ENCODE assay signal across 12 cellular contexts in the genomic region with DNA sequence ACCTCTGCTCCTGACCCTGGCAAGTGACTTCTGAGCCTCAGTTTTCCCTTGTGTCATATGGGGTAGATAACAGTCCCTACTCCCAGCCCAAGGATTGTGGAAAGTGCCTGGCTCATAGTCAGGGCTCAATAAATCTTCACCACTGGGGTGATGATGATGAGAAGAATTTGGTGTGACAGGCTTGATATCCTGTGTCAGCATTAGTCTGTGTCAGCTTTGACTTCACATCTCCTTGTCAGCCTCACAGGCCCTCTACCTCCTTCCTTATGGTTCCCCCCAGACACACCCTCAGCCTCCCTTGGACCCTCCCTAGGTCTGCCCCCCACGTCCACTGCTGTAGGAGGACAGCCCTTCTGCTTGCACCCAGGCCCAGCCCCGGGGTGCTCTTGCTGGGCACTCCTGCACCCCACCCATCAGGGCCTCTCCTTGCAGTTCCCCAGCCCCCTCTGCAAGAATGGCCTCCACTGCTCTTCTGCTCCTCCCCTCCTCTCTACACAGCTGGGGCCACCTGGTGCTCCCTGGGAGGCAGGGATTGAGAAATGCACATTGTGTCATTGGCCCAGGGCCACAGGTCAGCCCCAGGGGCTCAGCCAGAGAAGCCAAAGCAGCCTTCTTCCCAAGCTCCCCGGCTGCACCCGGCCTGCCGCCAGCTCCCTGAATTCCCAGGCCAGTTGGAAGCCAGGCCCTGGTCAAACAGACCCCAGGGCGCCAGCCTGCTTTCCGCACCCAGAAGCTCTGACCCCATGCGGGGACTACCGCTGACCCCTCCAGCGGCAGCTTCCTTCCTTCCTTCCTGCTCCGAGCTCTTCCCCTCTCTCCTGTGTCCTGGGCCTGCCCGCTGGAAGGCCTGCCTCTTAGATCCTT. TPM values are rescaled to one million over a fixed set of nuclear protein-coding genes. Genes with fewer than 3 reads are reported as not detected.
A peak's percentile ranks its signal among the peaks of the same experiment; 100 is the strongest.
DNase-seq lines count a peak whose midpoint lies in the region; ATAC-seq and TF ChIP-seq lines count a peak whose summit lies in the region.
"Had no signal": no experiment of that assay in that cellular context is flagged by ENCODE, and none has a peak within 500 bp of the region (broad histone marks: within the 10 kb centered on the region; RNA-seq: fewer than 3 reads in every experiment).

No MANE protein-coding gene starts in this region.

- DNase-seq in RWPE1 (ENCODE audit: low spot score) (no peak), glutamatergic neuron (peak; percentile 65), ovary (peak; percentile 97 to 99 (median 98)), germinal center (ENCODE audit: low spot score) (no peak), NCI-H1930 (lab: John Stamatoyannopoulos, UW) (no peak)
- DNase-seq in stimulated activated CD4-positive, alpha-beta T cell treated with anti-CD3 and anti-CD28 coated beads, Interleukin-4, amount 100 ng/mL, for 1 hour: no peak
- DNase-seq: CD4-positive, CD25-positive, alpha-beta regulatory T cell; NCI-H524 treated with DMSO at 0.1 percent for 48 hours had no signal

- H3K27ac ChIP-seq in BLaER1 treated with 17β-estradiol and CSF1 and Interleukin-3, amounts not matched to agents 10 nM and 100 nM: peak overlapping the region in 3 of 11 experiments; percentile 21 to 29 (median 25); a peak in 4 of 22 replicates
- H3K27ac ChIP-seq in RWPE1: 0 out of 2 replicates have a peak overlapping the region, but pooled peaks have one; percentile 1
- H3K27ac ChIP-seq in ovary: peak overlapping the region in 1 of 2 donors; percentile 37

- peaks cover 6% of the 10 kb centered on the region for H3K9me3 Mint-ChIP-seq in glutamatergic neuron (ENCODE audit: unreplicated experiment)
- H3K9me3 Mint-ChIP-seq: CD4-positive, CD25-positive, alpha-beta regulatory T cell; central memory CD8-positive, alpha-beta T cell had no signal

- H3K27me3 ChIP-seq in BLaER1 treated with 17β-estradiol and CSF1 and Interleukin-3, amounts not matched to agents 10 nM and 100 nM: peaks cover 0 to 3% (median 0%) of the 10 kb centered on the region in 11 experiments; a peak in 2 of 22 replicates
- H3K27me3 ChIP-seq in ovary: no peaks in the 10 kb centered on the region

- no peak for TF ChIP-seq POLR2A in ovary (IDR thresholded peaks at IDR 0.05)

- 5 to 22% (median 5%) methylated on average over 12 of the region's 12 CpGs for WGBS in ovary, 3 donors

- ATAC-seq in HG03097 (IDR thresholded peaks at IDR 0.05; ENCODE audit: low FRiP score, unreplicated experiment): no peak
- ATAC-seq: GM12878 had no signal

- peak overlapping the region in 1 of 11 experiments; percentile 18; a peak in 2 of 22 replicates for H3K9ac ChIP-seq in BLaER1 treated with 17β-estradiol and CSF1 and Interleukin-3, amounts not matched to agents 10 nM and 100 nM

- no peak for TF ChIP-seq CTCF in RWPE1 (conservative IDR thresholded peaks at IDR 0.05; ENCODE audit: low read depth)
- no peak for TF ChIP-seq CTCF in glutamatergic neuron (IDR thresholded peaks at IDR 0.05; ENCODE audit: partially characterized antibody, unreplicated experiment)
- TF ChIP-seq CTCF in ovary (IDR thresholded peaks at IDR 0.05): no peak

- H3K4me2 ChIP-seq in BLaER1 treated with 17β-estradiol and CSF1 and Interleukin-3, amounts not matched to agents 10 nM and 100 nM: peak overlapping the region in 10 of 11 experiments; percentile 7 to 72 (median 54); a peak in 17 of 22 replicates

- no peak overlapping the region for H3K4me3 ChIP-seq in BLaER1 treated with 17β-estradiol and CSF1 and Interleukin-3, amounts not matched to agents 10 nM and 100 nM
- H3K4me3 ChIP-seq in ovary: no peak overlapping the region
- H3K4me3 ChIP-seq: GM12878 had no signal

- peaks cover 8 to 44% (median 40%) of the 10 kb centered on the region in 10 experiments for H3K4me1 ChIP-seq in BLaER1 treated with 17β-estradiol and CSF1 and Interleukin-3, amounts not matched to agents 10 nM and 100 nM
- H3K4me1 ChIP-seq in ovary (ENCODE audit: insufficient read depth): peaks cover 42% of the 10 kb centered on the region

- peaks cover 13% of the 10 kb centered on the region for H3K4me1 Mint-ChIP-seq in glutamatergic neuron (ENCODE audit: low read depth, unreplicated experiment)
- H3K4me1 Mint-ChIP-seq: CD4-positive, CD25-positive, alpha-beta regulatory T cell; central memory CD8-positive, alpha-beta T cell had no signal

- H3K27ac Mint-ChIP-seq in glutamatergic neuron (ENCODE audit: unreplicated experiment): peak overlapping the region; percentile 41
- H3K27ac Mint-ChIP-seq: CD4-positive, CD25-positive, alpha-beta regulatory T cell had no signal

- H3K36me3 ChIP-seq in BLaER1 treated with 17β-estradiol and CSF1 and Interleukin-3, amounts not matched to agents 10 nM and 100 nM: no peaks in the 10 kb centered on the region
- no peaks in the 10 kb centered on the region for H3K36me3 ChIP-seq in ovary

- H3K9me3 ChIP-seq in BLaER1 treated with 17β-estradiol and CSF1 and Interleukin-3, amounts not matched to agents 10 nM and 100 nM (replicated peaks in 1 of 11): no peaks in the 10 kb centered on the region
- H3K9me3 ChIP-seq in ovary: no peaks in the 10 kb centered on the region

- H3K36me3 Mint-ChIP-seq in glutamatergic neuron (ENCODE audit: unreplicated experiment): no peaks in the 10 kb centered on the region
- H3K36me3 Mint-ChIP-seq: CD4-positive, CD25-positive, alpha-beta regulatory T cell had no signal

- peaks cover 0 to 30% (median 0%) of the 10 kb centered on the region in 11 experiments; a peak in 3 of 22 replicates for H4K20me1 ChIP-seq in BLaER1 treated with 17β-estradiol and CSF1 and Interleukin-3, amounts not matched to agents 10 nM and 100 nM

- H3K4me3 Mint-ChIP-seq in glutamatergic neuron (ENCODE audit: unreplicated experiment): peak overlapping the region; percentile 13
- H3K4me3 Mint-ChIP-seq: CD4-positive, CD25-positive, alpha-beta regulatory T cell; central memory CD8-positive, alpha-beta T cell had no signal

- CTCF ChIA-PET in RWPE1 (lab: Yijun Ruan, JAX): interaction anchor here (0.5 to 1.3 kb wide), 6 partner anchors 18 to 364 kb away, joined by 3 to 4 read pairs (median 4); no protein-coding TSS in a partner anchor

- intact Hi-C loops in ovary (cut with DNase I): no loop called here

- TF ChIP-seq EP300 in ovary (IDR thresholded peaks at IDR 0.05): peak; percentile 61

- POLR2A ChIA-PET in RWPE1 (lab: Yijun Ruan, JAX; ENCODE audit: low non-redundant PET): interaction anchor here (0.6 kb wide), 1 partner anchor 254 kb away, joined by 5 read pairs; no protein-coding TSS in a partner anchor

- peaks cover 13% of the 10 kb centered on the region for H3K27me3 Mint-ChIP-seq in glutamatergic neuron (ENCODE audit: unreplicated experiment)
- H3K27me3 Mint-ChIP-seq: CD4-positive, CD25-positive, alpha-beta regulatory T cell had no signal

RNA-seq across cellular contexts. Expression of a gene that starts 7.7 kb away (rescaled TPM):
- total RNA-seq in glutamatergic neuron (ENCODE audit: unreplicated experiment) (5.2 TPM), ovary (10 to 100 TPM; 15.5 to 90.3 (median 39.9) TPM)
- polyA plus RNA-seq in ovary: 10 to 100 TPM in 1 of 2 donors, 1 to 10 TPM in 1; 2.7 to 13.1 TPM

RNA-seq across cellular contexts. Expression of a gene that starts 39.1 kb away (rescaled TPM):
- total RNA-seq in glutamatergic neuron (ENCODE audit: unreplicated experiment) (151 TPM), ovary (100 to 1,000 TPM in 1 of 7 donors, 10 to 100 TPM in 6; 25.6 to 110 (median 83.2) TPM)
- 10 to 100 TPM; 11.5 to 28.0 TPM for polyA plus RNA-seq in ovary

Comparison
In these comparisons a context has a peak if more than half of its experiments do, and no peak if none do; other contexts are left out.
1. DNase-seq: peak in glutamatergic neuron (single experiment) and ovary (5 of 5); none in RWPE1 (single experiment), germinal center (single experiment), NCI-H1930 (0 of 2) and stimulated activated CD4-positive, alpha-beta T cell treated with anti-CD3 and anti-CD28 coated beads, Interleukin-4, amount 100 ng/mL, for 1 hour (single experiment).